ENCODE assay signal across 8 cellular contexts in the genomic region with DNA sequence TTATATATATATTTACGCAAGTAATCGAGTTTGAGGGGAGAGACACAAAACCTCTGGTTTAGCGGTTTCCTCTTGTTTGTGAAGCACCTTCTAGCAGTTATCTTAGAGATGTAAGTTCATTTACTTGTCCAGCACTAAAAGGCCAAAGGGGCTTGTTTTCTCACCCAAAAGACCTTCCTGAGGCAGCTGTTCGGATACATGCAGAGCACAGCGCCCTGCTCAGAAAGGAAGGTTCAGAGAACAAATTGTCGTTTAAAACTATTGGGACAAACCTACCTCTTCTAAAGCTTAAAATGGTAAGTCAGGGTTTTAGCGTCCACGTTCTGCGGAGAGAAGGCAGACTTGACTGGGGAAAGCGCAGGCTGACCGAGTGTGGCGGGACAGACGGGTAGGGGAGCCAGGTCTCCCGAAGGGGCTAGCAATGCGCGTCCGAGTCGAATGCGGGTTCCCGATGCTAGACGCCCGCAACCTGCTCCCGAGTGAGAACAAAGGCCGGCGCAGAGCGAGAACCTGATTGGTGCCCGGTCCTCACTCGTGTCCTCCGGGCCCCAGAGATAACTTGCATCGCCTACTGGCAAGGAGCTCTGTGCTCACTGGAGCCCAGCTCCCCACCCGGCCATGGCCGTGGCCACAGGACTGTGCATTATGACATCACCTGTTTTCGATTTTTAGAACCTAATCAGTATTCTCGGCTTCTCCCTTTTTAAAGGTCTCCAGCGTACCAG. TPM values are rescaled to one million over a fixed set of nuclear protein-coding genes. Genes with fewer than 3 reads are reported as not detected.
DNase-seq lines count a peak whose midpoint lies in the region; ATAC-seq, FAIRE-seq and TF ChIP-seq lines count a peak whose summit lies in the region.

No MANE protein-coding gene starts in this region.

- peak; percentile 29 for ATAC-seq in GM18502 (IDR thresholded peaks at IDR 0.05; ENCODE audit: poor library complexity, unreplicated experiment)
- peak; percentile 30 for ATAC-seq in HG02981 (IDR thresholded peaks at IDR 0.05; ENCODE audit: unreplicated experiment)
- peak in 1 of 3 donors; percentile 3 for ATAC-seq in natural killer cell

- no peak for DNase-seq in NT2/D1 (ENCODE audit: low read depth, low spot score)
- DNase-seq in activated T-helper 2 cell treated with anti-CD3 and anti-CD28 coated beads, Interferon-gamma antibody, Interleukin-2, Interleukin-4, amounts not matched to agents 10 μg/mL and 5 μg/mL and 100 μg/mL, durations not matched to agents 14 hours and 24 hours and 36 hours (ENCODE audit: low spot score), result peak; percentile 53
- DNase-seq in fibroblast of the aortic adventitia (ENCODE audit: low read depth), result peak; percentile 68
- DNase-seq in natural killer cell, result peak; percentile 40
- DNase-seq in RCC 7860 (ENCODE audit: low spot score), result no peak

- peaks cover 35% of the 10 kb centered on the region for H3K4me1 Mint-ChIP-seq in activated T-helper 2 cell treated with anti-CD3 and anti-CD28 coated beads, Interferon-gamma antibody, Interleukin-2, Interleukin-4, amounts not matched to agents 10 μg/mL and 5 μg/mL and 100 μg/mL, durations not matched to agents 14 hours and 24 hours and 36 hours (ENCODE audit: low read depth)
- peaks cover 13% of the 10 kb centered on the region in 2 donors for H3K4me1 Mint-ChIP-seq in natural killer cell

- no peak overlapping the region for H3K4me3 Mint-ChIP-seq in activated T-helper 2 cell treated with anti-CD3 and anti-CD28 coated beads, Interferon-gamma antibody, Interleukin-2, Interleukin-4, amounts not matched to agents 10 μg/mL and 5 μg/mL and 100 μg/mL, durations not matched to agents 14 hours and 24 hours and 36 hours (ENCODE audit: low read depth)
- H3K4me3 Mint-ChIP-seq in natural killer cell, result no peak overlapping the region

- H3K4me3 ChIP-seq in NT2/D1 (ENCODE audit: insufficient read length, low read depth) (peak overlapping the region; percentile 48), fibroblast of the aortic adventitia (ENCODE audit: low read depth, low read length) (peak overlapping the region; percentile 60), stomach smooth muscle (ENCODE audit: low read length in 2 of 2) (peak overlapping the region; percentile 72 to 78)

- H3K36me3 Mint-ChIP-seq in activated T-helper 2 cell treated with anti-CD3 and anti-CD28 coated beads, Interferon-gamma antibody, Interleukin-2, Interleukin-4, amounts not matched to agents 10 μg/mL and 5 μg/mL and 100 μg/mL, durations not matched to agents 14 hours and 24 hours and 36 hours (ENCODE audit: low read depth), result peaks cover 13% of the 10 kb centered on the region
- no peaks in the 10 kb centered on the region for H3K36me3 Mint-ChIP-seq in natural killer cell

- H3K27ac ChIP-seq in stomach smooth muscle (ENCODE audit: low read length), result peak overlapping the region; percentile 89

- H3K27me3 ChIP-seq in NT2/D1 (ENCODE audit: insufficient read depth, insufficient read length) (peaks cover 9% of the 10 kb centered on the region), stomach smooth muscle (ENCODE audit: control insufficient read depth in 1 of 2, insufficient read depth in 2 of 2, low read length in 2 of 2) (no peaks in the 10 kb centered on the region)

- H3K27ac Mint-ChIP-seq in activated T-helper 2 cell treated with anti-CD3 and anti-CD28 coated beads, Interferon-gamma antibody, Interleukin-2, Interleukin-4, amounts not matched to agents 10 μg/mL and 5 μg/mL and 100 μg/mL, durations not matched to agents 14 hours and 24 hours and 36 hours, result no peak overlapping the region
- no peak overlapping the region for H3K27ac Mint-ChIP-seq in natural killer cell

- no peaks in the 10 kb centered on the region for H3K36me3 ChIP-seq in NT2/D1 (ENCODE audit: insufficient read depth, insufficient read length, low read length)
- H3K36me3 ChIP-seq in stomach smooth muscle (ENCODE audit: control insufficient read depth in 2 of 2, insufficient read depth in 2 of 2, low read length in 2 of 2), result no peaks in the 10 kb centered on the region

- no peak for FAIRE-seq in RCC 7860 (lab: Jason Lieb, UNC)

- H3K27me3 Mint-ChIP-seq in activated T-helper 2 cell treated with anti-CD3 and anti-CD28 coated beads, Interferon-gamma antibody, Interleukin-2, Interleukin-4, amounts not matched to agents 10 μg/mL and 5 μg/mL and 100 μg/mL, durations not matched to agents 14 hours and 24 hours and 36 hours (ENCODE audit: low read depth), result peaks cover 4% of the 10 kb centered on the region
- peaks cover 3 to 16% of the 10 kb centered on the region in 2 donors for H3K27me3 Mint-ChIP-seq in natural killer cell (ENCODE audit: low read depth in 2 of 2)

- no peaks in the 10 kb centered on the region for H3K9me3 Mint-ChIP-seq in activated T-helper 2 cell treated with anti-CD3 and anti-CD28 coated beads, Interferon-gamma antibody, Interleukin-2, Interleukin-4, amounts not matched to agents 10 μg/mL and 5 μg/mL and 100 μg/mL, durations not matched to agents 14 hours and 24 hours and 36 hours
- no peaks in the 10 kb centered on the region for H3K9me3 Mint-ChIP-seq in natural killer cell

- no peak for TF ChIP-seq CTCF in fibroblast of the aortic adventitia (IDR thresholded peaks at IDR 0.05; ENCODE audit: insufficient read depth, low read length)
- no peak for TF ChIP-seq CTCF in natural killer cell (IDR thresholded peaks at IDR 0.05)

- peak overlapping the region; percentile 83 for H3K9ac ChIP-seq in NT2/D1 (ENCODE audit: insufficient read length, low read depth)
- H3K9ac ChIP-seq in stomach smooth muscle (ENCODE audit: low read length in 2 of 2), result peak overlapping the region; percentile 49 to 76

- H3K9me3 ChIP-seq in NT2/D1 (ENCODE audit: insufficient read depth, low read length) (0 out of 2 replicates have a peak, but pooled peaks cover 6% of the 10 kb centered on the region), stomach smooth muscle (ENCODE audit: control insufficient read depth in 2 of 2, low read length in 2 of 2) (no peaks in the 10 kb centered on the region)

- H3K4me1 ChIP-seq in NT2/D1 (ENCODE audit: insufficient read depth, insufficient read length) (no peaks in the 10 kb centered on the region), stomach smooth muscle (ENCODE audit: control insufficient read depth, insufficient read depth, low read length) (peaks cover 2% of the 10 kb centered on the region)

- intact Hi-C loops in activated T-helper 2 cell treated with anti-CD3 and anti-CD28 coated beads, Interferon-gamma antibody, Interleukin-2, Interleukin-4, amounts not matched to agents 10 μg/mL and 5 μg/mL and 100 μg/mL, durations not matched to agents 14 hours and 24 hours and 36 hours (cut with micrococcal nuclease), result loop anchor here (1.0 to 10.0 kb wide), 10 partner anchors 22 to 1160 kb away; a partner anchor contains a TSS
- intact Hi-C loops in natural killer cell (cut with micrococcal nuclease), result loop anchor here (1.0 to 5.0 kb wide), 7 partner anchors 23 to 740 kb away; a partner anchor contains a TSS

RNA-seq across cellular contexts. Expression of a gene that starts 1.0 kb away (rescaled TPM):
- 73.2 and 74.9 TPM in 2 replicates for total RNA-seq in activated T-helper 2 cell treated with anti-CD3 and anti-CD28 coated beads, Interferon-gamma antibody, Interleukin-2, Interleukin-4, amounts not matched to agents 10 μg/mL and 5 μg/mL and 100 μg/mL, durations not matched to agents 14 hours and 24 hours and 36 hours
- total RNA-seq in fibroblast of the aortic adventitia (ENCODE audit: low replicate concordance) (48.8 and 74.2 TPM in 2 replicates), natural killer cell (10 to 100 TPM in 1 of 3 donors, 1 to 10 TPM in 2; 5.5 to 10.2 (median 7.6) TPM)

Comparison
In these comparisons a context has a peak if more than half of its experiments do, and no peak if none do; other contexts are left out.
1. DNase-seq: peak in activated T-helper 2 cell treated with anti-CD3 and anti-CD28 coated beads, Interferon-gamma antibody, Interleukin-2, Interleukin-4, amounts not matched to agents 10 μg/mL and 5 μg/mL and 100 μg/mL, durations not matched to agents 14 hours and 24 hours and 36 hours (single experiment), fibroblast of the aortic adventitia (single experiment) and natural killer cell (single experiment); none in NT2/D1 (single experiment) and RCC 7860 (single experiment).
2. Peak in every context shown above with its lines, with median percentiles within 50 percentile points of each other: H3K4me3 ChIP-seq.